In genomic region chr17:1177099-1177996, GRCh38 we compare ENCODE assay signal across 13 cellular contexts. TPM values are rescaled to one million over a fixed set of nuclear protein-coding genes. Genes with fewer than 3 reads are reported as not detected.
DNase-seq lines count a peak whose midpoint lies in the region; ATAC-seq and TF ChIP-seq lines count a peak whose summit lies in the region.
"Had no signal": no experiment of that assay in that cellular context is flagged by ENCODE, and none has a peak within 500 bp of the region (broad histone marks: within the 10 kb centered on the region; RNA-seq: fewer than 3 reads in every experiment).

No MANE protein-coding gene starts in this region.

- peaks cover 4% of the 10 kb centered on the region for H3K27me3 ChIP-seq in mammary epithelial cell (ENCODE audit: insufficient read depth, low read length)
- no peaks in the 10 kb centered on the region for H3K27me3 ChIP-seq in adipocyte (replicated peaks; ENCODE audit: control insufficient read depth, insufficient read depth, low read length)
- H3K27me3 ChIP-seq in uterus: no peaks in the 10 kb centered on the region
- H3K27me3 ChIP-seq in psoas muscle (ENCODE audit: insufficient read depth in 3 of 3, low read length in 2 of 3): peaks cover 0 to 58% (median 7%) of the 10 kb centered on the region in 3 donors
- H3K27me3 ChIP-seq: ovary had no signal

- H3K9me3 Mint-ChIP-seq in MCF 10A (ENCODE audit: unreplicated experiment): no peaks in the 10 kb centered on the region

- TF ChIP-seq CTCF in MCF 10A (IDR thresholded peaks at IDR 0.05; ENCODE audit: unreplicated experiment) (no peak), mammary epithelial cell (conservative IDR thresholded peaks at IDR 0.05 in 1 of 2, IDR thresholded peaks at IDR 0.05 in 1 of 2; ENCODE audit: extremely low read depth in 1 of 2, insufficient read depth in 1 of 2, low read depth in 1 of 2, low read length in 2 of 2) (no peak), uterus (IDR thresholded peaks at IDR 0.05) (no peak), psoas muscle (IDR thresholded peaks at IDR 0.05) (no peak)

- intact Hi-C loops in MCF 10A (cut with micrococcal nuclease) (no loop called here), mammary epithelial cell (cut with micrococcal nuclease) (no loop called here), left ventricle myocardium superior (cut with micrococcal nuclease) (no loop called here), uterus (cut with DNase I; ENCODE audit: low total_unique reads) (no loop called here), left colon (cut with DNase I, micrococcal nuclease) (no loop called here), psoas muscle (cut with DNase I) (no loop called here)

- H3K27me3 Mint-ChIP-seq in MCF 10A (ENCODE audit: insufficient read depth, unreplicated experiment): no peaks in the 10 kb centered on the region

- peak; percentile 52 for ATAC-seq in left ventricle myocardium superior
- no peak for ATAC-seq in left colon
- ATAC-seq in psoas muscle: no peak
- ATAC-seq in GM19328 (IDR thresholded peaks at IDR 0.05; ENCODE audit: unreplicated experiment): no peak
- ATAC-seq: activated CD8-positive, alpha-beta memory T cell treated with anti-CD3 and anti-CD28 coated beads, Interleukin-2, amount 10 ng/mL, durations not matched to agents 7 days and 5 days had no signal

- peak overlapping the region; percentile 67 for H3K4me3 Mint-ChIP-seq in MCF 10A (ENCODE audit: unreplicated experiment)
- H3K4me3 Mint-ChIP-seq: activated CD8-positive, alpha-beta memory T cell treated with anti-CD3 and anti-CD28 coated beads, Interleukin-2, amount 10 ng/mL, durations not matched to agents 7 days and 5 days had no signal

- TSS peak; percentile 32 for BruUV-seq in MCF 10A (replicated peaks; lab: Mats Ljungman, UMichigan)
- BruUV-seq in mammary epithelial cell (replicated peaks; lab: Mats Ljungman, UMichigan): no TSS peak

- no peak overlapping the region for H2AFZ ChIP-seq in mammary epithelial cell (ENCODE audit: low read depth, low read length)

- no peaks in the 10 kb centered on the region for H4K20me1 ChIP-seq in mammary epithelial cell (ENCODE audit: insufficient read depth, low read length)

- DNase-seq in MCF 10A (ENCODE audit: unreplicated experiment) (no peak), mammary epithelial cell (no peak), adipocyte (ENCODE audit: low read depth) (peak; percentile 61), left ventricle myocardium superior (no peak), uterus (peak; percentile 49 to 67), left colon (no peak), psoas muscle (no peak)
- DNase-seq: activated CD8-positive, alpha-beta memory T cell treated with anti-CD3 and anti-CD28 coated beads, Interleukin-2, amount 10 ng/mL, durations not matched to agents 7 days and 5 days; COR-L47; erythroblast; ovary; stimulated activated CD8-positive, alpha-beta memory T cell treated with anti-CD3 and anti-CD28 coated beads, Interleukin-4, amount 100 ng/mL, for 48 hours had no signal

- POLR2A ChIA-PET in MCF 10A (lab: Yijun Ruan, JAX): interaction anchor here (0.7 to 1.0 kb wide), 2 partner anchors 11 to 39 kb away, joined by 3 to 5 read pairs; no protein-coding TSS in a partner anchor

- H3K4me3 ChIP-seq in mammary epithelial cell (replicated peaks in 1 of 3; ENCODE audit: insufficient read depth in 1 of 3, low read depth in 2 of 3, low read length in 3 of 3) (no peak overlapping the region), adipocyte (ENCODE audit: low read length) (no peak overlapping the region), uterus (no peak overlapping the region), psoas muscle (no peak overlapping the region)
- H3K4me3 ChIP-seq: ovary had no signal

- peaks cover 4% of the 10 kb centered on the region for H3K36me3 Mint-ChIP-seq in MCF 10A (ENCODE audit: insufficient read depth, unreplicated experiment)
- H3K36me3 Mint-ChIP-seq: activated CD8-positive, alpha-beta memory T cell treated with anti-CD3 and anti-CD28 coated beads, Interleukin-2, amount 10 ng/mL, durations not matched to agents 7 days and 5 days had no signal

- CTCF ChIA-PET in MCF 10A (lab: Yijun Ruan, JAX) (interaction anchor here (1.4 to 2.5 kb wide), 3 partner anchors 10 to 55 kb away, joined by 3 to 18 read pairs (median 10); no protein-coding TSS in a partner anchor), mammary epithelial cell (lab: Charles Lee; ENCODE audit: low non-redundant PET) (no interaction called here)

- no peak for TF ChIP-seq POLR2A in uterus (IDR thresholded peaks at IDR 0.05)

- H3K4me1 ChIP-seq in mammary epithelial cell (ENCODE audit: insufficient read depth, low read length) (peaks cover 13% of the 10 kb centered on the region), adipocyte (ENCODE audit: control insufficient read depth, insufficient read depth, low read length) (peaks cover 19% of the 10 kb centered on the region), uterus (peaks cover 4 to 14% of the 10 kb centered on the region in 2 donors), psoas muscle (no peaks in the 10 kb centered on the region)

- dilution Hi-C loops in mammary epithelial cell (cut with HindIII; ENCODE audit: low sequenced_read_pairs): no loop called here

- H3K9ac ChIP-seq in mammary epithelial cell (ENCODE audit: insufficient read depth, low read length) (no peak overlapping the region), adipocyte (ENCODE audit: low read length) (no peak overlapping the region)

- H3K4me2 ChIP-seq in mammary epithelial cell (ENCODE audit: insufficient read depth, low read depth, low read length): no peak overlapping the region

- in situ Hi-C loops in mammary epithelial cell (cut with MboI; ENCODE audit: low sequenced_read_pairs in 2 of 2): no loop called here

- no peak overlapping the region for H3K27ac Mint-ChIP-seq in MCF 10A (ENCODE audit: low read depth, unreplicated experiment)
- H3K27ac Mint-ChIP-seq: activated CD8-positive, alpha-beta memory T cell treated with anti-CD3 and anti-CD28 coated beads, Interleukin-2, amount 10 ng/mL, durations not matched to agents 7 days and 5 days had no signal

- H3K9me3 ChIP-seq in mammary epithelial cell (replicated peaks; ENCODE audit: insufficient read depth, low read length) (no peaks in the 10 kb centered on the region), adipocyte (ENCODE audit: control insufficient read depth, low read length) (no peaks in the 10 kb centered on the region), uterus (no peaks in the 10 kb centered on the region), psoas muscle (no peaks in the 10 kb centered on the region)
- H3K9me3 ChIP-seq: ovary had no signal

- no peaks in the 10 kb centered on the region for H3K79me2 ChIP-seq in mammary epithelial cell (ENCODE audit: insufficient read depth, low read length)

- H3K36me3 ChIP-seq in mammary epithelial cell (ENCODE audit: insufficient read depth, low read length): no peaks in the 10 kb centered on the region
- H3K36me3 ChIP-seq in adipocyte (ENCODE audit: control insufficient read depth, insufficient read depth, low read length, severe bottlenecking): no peaks in the 10 kb centered on the region
- no peaks in the 10 kb centered on the region for H3K36me3 ChIP-seq in uterus
- no peaks in the 10 kb centered on the region for H3K36me3 ChIP-seq in psoas muscle (ENCODE audit: insufficient read depth in 1 of 2, low read depth in 1 of 2)
- H3K36me3 ChIP-seq: ovary had no signal

- H3K4me1 Mint-ChIP-seq in MCF 10A (ENCODE audit: insufficient read depth, unreplicated experiment): no peaks in the 10 kb centered on the region

- 84% methylated on average over 8 of the region's 21 CpGs for WGBS in mammary epithelial cell (ENCODE audit: low coverage, missing lambda C conversion rate)
- 43 to 55% (median 44%) methylated on average over 21 of the region's 21 CpGs for WGBS in psoas muscle, 3 donors

- H3K27ac ChIP-seq in mammary epithelial cell (ENCODE audit: insufficient read depth, low read depth, low read length) (no peak overlapping the region), uterus (peak overlapping the region; percentile 42 to 61), psoas muscle (no peak overlapping the region)
- H3K27ac ChIP-seq: ovary had no signal

RNA-seq across cellular contexts. Expression of gene ABR, which starts 2.4 kb away (rescaled TPM):
- 44.7 and 54.2 TPM in 2 replicates for total RNA-seq in MCF 10A (2022)
- total RNA-seq in mammary epithelial cell: 10 to 100 TPM; 64.7 to 86.9 TPM
- 73.6 TPM for polyA plus RNA-seq in mammary epithelial cell
- polyA minus RNA-seq in mammary epithelial cell: 168 TPM
- total RNA-seq in left ventricle myocardium superior: 167 TPM
- 100 to 1,000 TPM in 2 of 4 donors, 10 to 100 TPM in 2; 35.4 to 192 (median 138) TPM for total RNA-seq in uterus
- total RNA-seq in left colon: 100 to 1,000 TPM; 310 to 373 TPM
- total RNA-seq in psoas muscle: 10 to 100 TPM in 3 of 4 donors, 1 to 10 TPM in 1; 9.8 to 25.4 (median 16.2) TPM
- polyA plus RNA-seq in psoas muscle: 1 to 10 TPM; 5.8 to 8.5 (median 8.1) TPM

Comparison
In these comparisons a context has a peak if more than half of its experiments do, and no peak if none do; other contexts are left out.
1. DNase-seq: peak in adipocyte (single experiment) and uterus (2 of 2); none in MCF 10A (single experiment), mammary epithelial cell (single experiment), left ventricle myocardium superior (single experiment), left colon (0 of 2) and psoas muscle (0 of 2).
2. H3K27ac ChIP-seq: peak in uterus (2 of 2); none in mammary epithelial cell (single experiment) and psoas muscle (single experiment).